24 cellular contexts compared by ENCODE assay signal in genomic region chr1:156384007-156384406, GRCh38. TPM values are rescaled to one million over a fixed set of nuclear protein-coding genes. Genes with fewer than 3 reads are reported as not detected.
"Had no signal": no experiment of that assay in that cellular context is flagged by ENCODE, and none has a peak within 500 bp of the region (broad histone marks: within the 10 kb centered on the region; RNA-seq: fewer than 3 reads in every experiment).

No MANE protein-coding gene starts in this region.

- H3K9me3 ChIP-seq: gastrocnemius medialis, suprapubic skin, transverse colon, vagina had no signal

- H3K27ac ChIP-seq: gastrocnemius medialis, suprapubic skin, transverse colon, vagina had no signal

- H3K36me3 ChIP-seq: gastrocnemius medialis, suprapubic skin, transverse colon, vagina had no signal

- DNase-seq: activated CD4-positive, alpha-beta T cell treated with anti-CD3 and anti-CD28 coated beads, Interleukin-2, amount 10 ng/mL, durations not matched to agents 24 days and 14 days; activated CD8-positive, alpha-beta T cell treated with anti-CD3 and anti-CD28 coated beads for 36 hours; activated naive CD4-positive, alpha-beta T cell; activated naive CD8-positive, alpha-beta T cell treated with anti-CD3 and anti-CD28 coated beads for 36 hours; activated T-cell treated with anti-CD3 and anti-CD28 coated beads, Interleukin-2, amount 50 U/mL, for 1 hour; amniotic stem cell; effector CD4-positive, alpha-beta T cell; gastrocnemius medialis; head of caudate nucleus; nephron progenitor cell; occipital lobe; retina; stimulated activated CD4-positive, alpha-beta T cell treated with anti-CD3 and anti-CD28 coated beads, Interleukin-12 subunit alpha, Interleukin-12 subunit beta, amount 100 ng/mL, for 4 hours; stimulated activated CD4-positive, alpha-beta T cell treated with anti-CD3 and anti-CD28 coated beads, Interleukin-1b, Interleukin-23, amount 100 ng/mL, for 48 hours; transverse colon had no signal

- H3K27me3 ChIP-seq: vagina had no signal

- FAIRE-seq: keratinocyte had no signal

- H3K4me3 ChIP-seq: gastrocnemius medialis, lung, suprapubic skin, transverse colon, vagina had no signal

- H3K4me1 ChIP-seq: gastrocnemius medialis, transverse colon, vagina had no signal

- ATAC-seq: activated CD8-positive, alpha-beta T cell treated with anti-CD3 and anti-CD28 coated beads for 36 hours; activated T-helper 17 cell treated with anti-CD3 and anti-CD28 coated beads, Interleukin-2, amount 50 U/mL, for 72 hours; esophagus mucosa; gastrocnemius medialis; left lobe of liver had no signal

RNA-seq across cellular contexts. Expression of gene RHBG, which starts 15.0 kb away (rescaled TPM):
- total RNA-seq: activated CD4-positive, alpha-beta T cell treated with anti-CD3 and anti-CD28 coated beads, Interleukin-2, amount 10 ng/mL, durations not matched to agents 24 days and 14 days; activated CD8-positive, alpha-beta T cell treated with anti-CD3 and anti-CD28 coated beads for 36 hours; activated naive CD8-positive, alpha-beta T cell treated with anti-CD3 and anti-CD28 coated beads for 36 hours; activated T-helper 17 cell treated with anti-CD3 and anti-CD28 coated beads, Interleukin-2, amount 50 U/mL, for 72 hours; gastrocnemius medialis; occipital lobe; posterior vena cava; transverse colon; vagina had no signal
- polyA plus RNA-seq: keratinocyte, lung had no signal

RNA-seq across cellular contexts. Expression of gene TSACC, which starts 45.7 kb away (rescaled TPM):
- total RNA-seq: activated naive CD8-positive, alpha-beta T cell treated with anti-CD3 and anti-CD28 coated beads for 36 hours; cerebellum; gastrocnemius medialis; lung; occipital lobe; posterior vena cava; suprapubic skin; transverse colon; vagina had no signal
